In the genomic region with DNA sequence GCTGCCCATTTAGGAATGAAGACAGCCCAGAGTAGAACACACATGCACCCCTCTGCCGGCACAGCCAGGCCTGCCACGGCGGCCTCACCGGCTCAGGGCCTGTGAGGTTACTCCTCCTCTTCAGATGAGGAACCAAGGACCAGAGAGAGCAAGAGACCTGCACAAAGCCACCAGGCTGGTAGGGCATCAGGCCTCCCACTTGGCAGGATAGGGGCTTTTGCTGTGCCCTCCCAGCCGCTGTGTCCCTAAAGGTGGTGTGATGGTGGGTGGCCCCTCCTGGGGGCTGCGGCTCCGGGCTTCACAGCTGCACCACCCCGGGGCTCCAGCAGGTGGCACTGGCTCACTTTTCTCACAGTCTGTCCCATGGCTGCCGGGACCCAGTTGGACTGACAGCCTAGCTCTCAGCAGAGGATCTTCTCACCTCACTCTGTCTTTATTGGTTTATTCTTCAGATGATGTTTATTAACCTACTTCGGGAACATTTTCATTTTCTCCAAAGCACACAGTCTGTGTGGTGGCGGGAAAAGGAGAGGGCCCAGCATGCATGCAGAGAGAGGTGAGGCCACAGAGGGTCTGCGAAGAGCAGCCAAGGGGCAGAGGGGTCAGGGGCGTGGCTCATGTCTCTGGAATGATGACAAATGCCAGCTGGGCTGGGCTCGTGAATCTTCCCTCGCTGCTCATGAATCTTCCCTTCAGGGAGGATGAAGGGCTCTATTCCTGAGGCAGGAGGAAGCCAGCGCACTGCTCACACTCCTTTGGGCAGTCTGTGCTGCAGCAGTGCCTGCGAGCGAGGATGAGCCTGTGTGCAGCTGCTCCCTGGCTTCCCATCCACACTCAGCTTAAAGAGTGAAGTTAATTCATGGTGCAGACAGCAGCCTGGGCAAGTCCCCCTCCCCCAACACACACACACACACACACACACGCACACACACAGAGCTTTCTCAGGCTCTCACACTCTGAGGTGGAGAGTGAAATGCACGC, we compare ENCODE assay signal across 8 cellular contexts.
A peak's percentile ranks its signal among the peaks of the same experiment; 100 is the strongest.
DNase-seq lines count a peak whose midpoint lies in the region; ATAC-seq and TF ChIP-seq lines count a peak whose summit lies in the region.

No MANE protein-coding gene starts in this region.

- no peak for TF ChIP-seq POLR2A in HCT116 (IDR thresholded peaks at IDR 0.05; ENCODE audit: borderline replicate concordance, extremely low read depth, insufficient read depth, insufficient read length)

- peak; percentile 70 for TF ChIP-seq RAD21 in HCT116 (IDR thresholded peaks at IDR 0.05; ENCODE audit: low read depth)

- intact Hi-C loops in CD4-positive, alpha-beta T cell (cut with DNase I, micrococcal nuclease): loop anchor here (1.0 to 10.0 kb wide), 6 partner anchors 422 to 1025 kb away; no protein-coding TSS in a partner anchor
- intact Hi-C loops in HCT116 (cut with micrococcal nuclease): loop anchor here (1.0 kb wide), 1 partner anchor 574 kb away; no protein-coding TSS in a partner anchor

- H3F3A ChIP-seq in OCI-LY1 (ENCODE audit: insufficient read depth, low read length): no peaks in the 10 kb centered on the region

- H3K27me3 Mint-ChIP-seq in CD4-positive, alpha-beta T cell: no peaks in the 10 kb centered on the region
- no peaks in the 10 kb centered on the region for H3K27me3 Mint-ChIP-seq in natural killer cell treated with Interleukin-12 subunit alpha and Interleukin-12 subunit beta and Interleukin-15 and Interleukin-18, amount 100 ng/mL, for 72 hours
- H3K27me3 Mint-ChIP-seq in stimulated activated memory B cell treated with anti-CD40 and anti-IgM and Interleukin-4, amounts not matched to agents 10 μg/mL and 1 μg/mL and 100 μg/mL, for 72 hours: peaks cover 44% of the 10 kb centered on the region

- H3K9me3 ChIP-seq in CD4-positive, alpha-beta T cell (ENCODE audit: control insufficient read depth, low read length): no peaks in the 10 kb centered on the region
- no peaks in the 10 kb centered on the region for H3K9me3 ChIP-seq in HCT116 (ENCODE audit: control insufficient read depth in 1 of 2, insufficient read depth in 1 of 2, low read depth in 1 of 2, low read length in 2 of 2)
- no peaks in the 10 kb centered on the region for H3K9me3 ChIP-seq in OCI-LY1 (ENCODE audit: low read length)
- no peaks in the 10 kb centered on the region for H3K9me3 ChIP-seq in fibroblast of lung (ENCODE audit: control insufficient read depth, insufficient read depth, low read depth, low read length)

- H3K4me1 ChIP-seq in HCT116 (ENCODE audit: control insufficient read depth in 1 of 2, insufficient read depth in 2 of 2, low read length in 2 of 2) (peaks cover 0 to 6% of the 10 kb centered on the region in 2 experiments; a peak in 1 of 4 replicates), OCI-LY1 (ENCODE audit: insufficient read depth, low read length, severe bottlenecking) (no peaks in the 10 kb centered on the region), fibroblast of lung (ENCODE audit: control insufficient read depth, extremely low read depth, insufficient read depth, low read length) (peaks cover 7% of the 10 kb centered on the region)

- CTCF ChIA-PET in CD4-positive, alpha-beta T cell (lab: Charles Lee): interaction anchor here (1.0 to 1.6 kb wide), 6 partner anchors 10 to 1021 kb away, joined by 3 to 9 read pairs (median 4); no protein-coding TSS in a partner anchor
- CTCF ChIA-PET in HCT116 (lab: Charles Lee): interaction anchor here (0.5 to 2.1 kb wide), 14 partner anchors 8 to 1020 kb away, joined by 3 to 7 read pairs (median 4); no protein-coding TSS in a partner anchor

- peak overlapping the region; percentile 21; the same call in 1 of the 2 replicates for H3K4me2 ChIP-seq in HCT116 (ENCODE audit: low read length)
- H3K4me2 ChIP-seq in OCI-LY1 (ENCODE audit: low read length): no peak overlapping the region
- peak overlapping the region; percentile 44 for H3K4me2 ChIP-seq in fibroblast of lung (ENCODE audit: extremely low read depth, insufficient read depth, low read length)

- H3K9ac ChIP-seq in HCT116 (ENCODE audit: low read length) (no peak overlapping the region), OCI-LY1 (ENCODE audit: low read length) (no peak overlapping the region), fibroblast of lung (ENCODE audit: insufficient read depth, low read length) (no peak overlapping the region)

- no peak overlapping the region for H3K4me3 ChIP-seq in HCT116 (replicated peaks in 1 of 2; ENCODE audit: low read depth in 1 of 2, low read length in 2 of 2)
- H3K4me3 ChIP-seq in OCI-LY1 (ENCODE audit: low read depth, low read length, poor library complexity, severe bottlenecking): no peak overlapping the region
- no peak overlapping the region for H3K4me3 ChIP-seq in fibroblast of lung (replicated peaks in 1 of 4; ENCODE audit: control extremely low read depth in 1 of 4, insufficient read depth in 1 of 4, low read depth in 3 of 4, low read length in 4 of 4)

- H3K4me1 Mint-ChIP-seq in CD4-positive, alpha-beta T cell (ENCODE audit: low read depth): no peaks in the 10 kb centered on the region
- H3K4me1 Mint-ChIP-seq in natural killer cell treated with Interleukin-12 subunit alpha and Interleukin-12 subunit beta and Interleukin-15 and Interleukin-18, amount 100 ng/mL, for 72 hours (ENCODE audit: low read depth in 2 of 2): no peaks in the 10 kb centered on the region
- H3K4me1 Mint-ChIP-seq in stimulated activated memory B cell treated with anti-CD40 and anti-IgM and Interleukin-4, amounts not matched to agents 10 μg/mL and 1 μg/mL and 100 μg/mL, for 72 hours: peaks cover 8% of the 10 kb centered on the region

- no peaks in the 10 kb centered on the region for H3K36me3 ChIP-seq in HCT116 (ENCODE audit: control insufficient read depth in 1 of 2, insufficient read depth in 2 of 2, low read length in 2 of 2)
- no peaks in the 10 kb centered on the region for H3K36me3 ChIP-seq in OCI-LY1 (ENCODE audit: insufficient read depth, low read length)
- H3K36me3 ChIP-seq in fibroblast of lung (ENCODE audit: control insufficient read depth, insufficient read depth, low read length): no peaks in the 10 kb centered on the region

- H3K79me2 ChIP-seq in HCT116 (ENCODE audit: insufficient read depth, low read length): no peaks in the 10 kb centered on the region
- H3K79me2 ChIP-seq in OCI-LY1 (ENCODE audit: insufficient read depth, low read length): no peaks in the 10 kb centered on the region
- H3K79me2 ChIP-seq in fibroblast of lung (ENCODE audit: control insufficient read depth, insufficient read depth, low read length): no peaks in the 10 kb centered on the region

- H3K9me2 ChIP-seq in HCT116 (ENCODE audit: insufficient read depth): no peaks in the 10 kb centered on the region
- no peaks in the 10 kb centered on the region for H3K9me2 ChIP-seq in OCI-LY1 (ENCODE audit: low read depth, low read length)

- peak; percentile 44 to 73 (median 54) for DNase-seq in CD4-positive, alpha-beta T cell
- DNase-seq in HCT116 (ENCODE audit: low read depth, low spot score) (peak; percentile 21), fibroblast of lung (ENCODE audit: low read depth in 2 of 2) (peak; percentile 35 to 68)
- peak; percentile 73 for DNase-seq in activated T-cell treated with anti-CD3 and anti-CD28 coated beads, Interleukin-2, amount 50 U/mL, for 1 hour
- DNase-seq in natural killer cell treated with Interleukin-12 subunit alpha and Interleukin-12 subunit beta and Interleukin-15 and Interleukin-18, amount 100 ng/mL, for 72 hours (ENCODE audit: low spot score): no peak

- no peaks in the 10 kb centered on the region for H3K36me3 Mint-ChIP-seq in CD4-positive, alpha-beta T cell (ENCODE audit: low read depth)
- no peaks in the 10 kb centered on the region for H3K36me3 Mint-ChIP-seq in natural killer cell treated with Interleukin-12 subunit alpha and Interleukin-12 subunit beta and Interleukin-15 and Interleukin-18, amount 100 ng/mL, for 72 hours
- no peaks in the 10 kb centered on the region for H3K36me3 Mint-ChIP-seq in stimulated activated memory B cell treated with anti-CD40 and anti-IgM and Interleukin-4, amounts not matched to agents 10 μg/mL and 1 μg/mL and 100 μg/mL, for 72 hours

- H3K4me3 Mint-ChIP-seq in CD4-positive, alpha-beta T cell: no peak overlapping the region
- no peak overlapping the region for H3K4me3 Mint-ChIP-seq in natural killer cell treated with Interleukin-12 subunit alpha and Interleukin-12 subunit beta and Interleukin-15 and Interleukin-18, amount 100 ng/mL, for 72 hours
- H3K4me3 Mint-ChIP-seq in stimulated activated memory B cell treated with anti-CD40 and anti-IgM and Interleukin-4, amounts not matched to agents 10 μg/mL and 1 μg/mL and 100 μg/mL, for 72 hours: no peak overlapping the region

- POLR2A ChIA-PET in CD4-positive, alpha-beta T cell (lab: Charles Lee): no interaction called here
- POLR2A ChIA-PET in HCT116 (lab: Charles Lee): no interaction called here

- ATAC-seq in CD4-positive, alpha-beta T cell (ENCODE audit: poor library complexity): peak; percentile 84
- ATAC-seq in HCT116 (peak; percentile 97), HG02973 (IDR thresholded peaks at IDR 0.05; ENCODE audit: unreplicated experiment) (no peak)
- ATAC-seq in natural killer cell treated with Interleukin-12 subunit alpha and Interleukin-12 subunit beta and Interleukin-15 and Interleukin-18, amount 100 ng/mL, for 72 hours: peak; percentile 65 to 68
- peak; percentile 69 for ATAC-seq in stimulated activated memory B cell treated with anti-CD40 and anti-IgM and Interleukin-4, amounts not matched to agents 10 μg/mL and 1 μg/mL and 100 μg/mL, for 72 hours

- no peaks in the 10 kb centered on the region for H3K27me3 ChIP-seq in CD4-positive, alpha-beta T cell (ENCODE audit: control insufficient read depth, insufficient read depth, low read length)
- peaks cover 7% of the 10 kb centered on the region; the same call in 1 of the 2 replicates for H3K27me3 ChIP-seq in HCT116 (ENCODE audit: insufficient read depth, low read length)
- no peaks in the 10 kb centered on the region for H3K27me3 ChIP-seq in OCI-LY1 (ENCODE audit: insufficient read depth, low read length)
- no peaks in the 10 kb centered on the region for H3K27me3 ChIP-seq in fibroblast of lung (ENCODE audit: control insufficient read depth, insufficient read depth, low read length)

- BruUV-seq in HCT116 (replicated peaks; lab: Mats Ljungman, UMichigan): no TSS peak

- no peak overlapping the region for H3K27ac ChIP-seq in CD4-positive, alpha-beta T cell (ENCODE audit: low read depth, low read length)
- no peak overlapping the region for H3K27ac ChIP-seq in HCT116 (ENCODE audit: low read depth, low read length)
- no peak overlapping the region for H3K27ac ChIP-seq in OCI-LY1 (ENCODE audit: low read depth, low read length, poor library complexity, severe bottlenecking)
- H3K27ac ChIP-seq in fibroblast of lung (ENCODE audit: insufficient read depth, low read length): no peak overlapping the region

- RAD21 ChIA-PET in HCT116 (lab: Charles Lee; ENCODE audit: low non-redundant PET in 1 of 2, low total read pairs in 2 of 2, uncharacterized antibody in 2 of 2, unreplicated experiment in 2 of 2): interaction anchor here (0.6 to 1.3 kb wide), 2 partner anchors 214 to 573 kb away, joined by 3 to 5 read pairs; no protein-coding TSS in a partner anchor

- H4K20me1 ChIP-seq in HCT116 (ENCODE audit: insufficient read depth) (no peaks in the 10 kb centered on the region), OCI-LY1 (ENCODE audit: insufficient read depth, low read length) (no peaks in the 10 kb centered on the region), fibroblast of lung (ENCODE audit: control insufficient read depth, extremely low read depth, insufficient read depth, low read length) (no peaks in the 10 kb centered on the region)

- H2AFZ ChIP-seq in HCT116 (ENCODE audit: low read depth, low read length, poor library complexity, severe bottlenecking): no peak overlapping the region
- no peak overlapping the region for H2AFZ ChIP-seq in OCI-LY1 (ENCODE audit: low read length)
- no peak overlapping the region for H2AFZ ChIP-seq in fibroblast of lung (ENCODE audit: low read length)

- no peak overlapping the region for H3K27ac Mint-ChIP-seq in CD4-positive, alpha-beta T cell
- H3K27ac Mint-ChIP-seq in natural killer cell treated with Interleukin-12 subunit alpha and Interleukin-12 subunit beta and Interleukin-15 and Interleukin-18, amount 100 ng/mL, for 72 hours: no peak overlapping the region
- H3K27ac Mint-ChIP-seq in stimulated activated memory B cell treated with anti-CD40 and anti-IgM and Interleukin-4, amounts not matched to agents 10 μg/mL and 1 μg/mL and 100 μg/mL, for 72 hours: no peak overlapping the region

- no peaks in the 10 kb centered on the region for H3K9me3 Mint-ChIP-seq in CD4-positive, alpha-beta T cell
- H3K9me3 Mint-ChIP-seq in natural killer cell treated with Interleukin-12 subunit alpha and Interleukin-12 subunit beta and Interleukin-15 and Interleukin-18, amount 100 ng/mL, for 72 hours: no peaks in the 10 kb centered on the region
- no peaks in the 10 kb centered on the region for H3K9me3 Mint-ChIP-seq in stimulated activated memory B cell treated with anti-CD40 and anti-IgM and Interleukin-4, amounts not matched to agents 10 μg/mL and 1 μg/mL and 100 μg/mL, for 72 hours

- peak; percentile 87 for TF ChIP-seq CTCF in CD4-positive, alpha-beta T cell (IDR thresholded peaks at IDR 0.05)
- peak; percentile 48 to 96 (median 95) for TF ChIP-seq CTCF in HCT116 (IDR thresholded peaks at IDR 0.05 in 2 of 3, conservative IDR thresholded peaks at IDR 0.05 in 1 of 3; ENCODE audit: borderline replicate concordance in 1 of 3, insufficient read depth in 1 of 3, low read depth in 2 of 3, low read length in 2 of 3)
- TF ChIP-seq CTCF in OCI-LY1 (IDR thresholded peaks at IDR 0.05; ENCODE audit: low read length): peak; percentile 94
- TF ChIP-seq CTCF in fibroblast of lung (conservative IDR thresholded peaks at IDR 0.05 in 1 of 2, IDR thresholded peaks at IDR 0.05 in 1 of 2; ENCODE audit: low read depth in 1 of 2, low read length in 2 of 2): peak; percentile 90 to 92
